8 cellular contexts compared by ENCODE assay signal in genomic region chr4:2261853-2262144, GRCh38. TPM values are rescaled to one million over a fixed set of nuclear protein-coding genes. Genes with fewer than 3 reads are reported as not detected.
DNase-seq lines count a peak whose midpoint lies in the region; ATAC-seq and TF ChIP-seq lines count a peak whose summit lies in the region.

Gene MXD4, minus strand, starts transcription at chr4:2262109. Its CDS starts 129 bp downstream, at chr4:2261980.

- H3K9me3 Mint-ChIP-seq in dendritic cell treated with granulocyte-macrophage colony-stimulating factor and Interleukin-4, amounts not matched to agents 40 ng/mL and 50 ng/mL, for 4 days, result no peaks in the 10 kb centered on the region
- H3K9me3 Mint-ChIP-seq in mesothelial cell of epicardium, result no peaks in the 10 kb centered on the region

- no peak for TF ChIP-seq CTCF in mesothelial cell of epicardium (IDR thresholded peaks at IDR 0.05; ENCODE audit: unreplicated experiment)
- no peak for TF ChIP-seq CTCF in vagina (IDR thresholded peaks at IDR 0.05)

- peaks cover 42% of the 10 kb centered on the region for H3K36me3 Mint-ChIP-seq in dendritic cell treated with granulocyte-macrophage colony-stimulating factor and Interleukin-4, amounts not matched to agents 40 ng/mL and 50 ng/mL, for 4 days (ENCODE audit: low read depth)
- no peaks in the 10 kb centered on the region for H3K36me3 Mint-ChIP-seq in mesothelial cell of epicardium

- H3K27ac ChIP-seq in KOPT-K1 (ENCODE audit: low read depth, low read length, poor library complexity, severe bottlenecking), result peak within 1 kb of the TSS; percentile 82
- H3K27ac ChIP-seq in vagina, result peak within 1 kb of the TSS; percentile 93

- no peaks in the 10 kb centered on the region for H3K9me3 ChIP-seq in KOPT-K1 (ENCODE audit: insufficient read depth, low read length, poor library complexity, severe bottlenecking)
- H3K9me3 ChIP-seq in vagina, result no peaks in the 10 kb centered on the region

- H3K36me3 ChIP-seq in KOPT-K1 (ENCODE audit: insufficient read depth, low read length) (no peaks in the 10 kb centered on the region), vagina (no peaks in the 10 kb centered on the region)

- H3K27me3 ChIP-seq in vagina, result no peaks in the 10 kb centered on the region

- ATAC-seq in GM19395 (IDR thresholded peaks at IDR 0.05; ENCODE audit: unreplicated experiment), result peak; percentile 5
- ATAC-seq in GM18861 (IDR thresholded peaks at IDR 0.05; ENCODE audit: unreplicated experiment), result no peak

- peak within 1 kb of the TSS; percentile 80 for H3K4me3 Mint-ChIP-seq in dendritic cell treated with granulocyte-macrophage colony-stimulating factor and Interleukin-4, amounts not matched to agents 40 ng/mL and 50 ng/mL, for 4 days
- H3K4me3 Mint-ChIP-seq in mesothelial cell of epicardium, result peak within 1 kb of the TSS; percentile 72

- H3K4me3 ChIP-seq in vagina, result peak within 1 kb of the TSS; percentile 83 to 93

- H3K27ac Mint-ChIP-seq in dendritic cell treated with granulocyte-macrophage colony-stimulating factor and Interleukin-4, amounts not matched to agents 40 ng/mL and 50 ng/mL, for 4 days, result peak within 1 kb of the TSS; percentile 83
- H3K27ac Mint-ChIP-seq in mesothelial cell of epicardium, result peak within 1 kb of the TSS; percentile 53

- H3K4me1 Mint-ChIP-seq in dendritic cell treated with granulocyte-macrophage colony-stimulating factor and Interleukin-4, amounts not matched to agents 40 ng/mL and 50 ng/mL, for 4 days (ENCODE audit: low read depth), result peaks cover 33% of the 10 kb centered on the region
- H3K4me1 Mint-ChIP-seq in mesothelial cell of epicardium, result peaks cover 11% of the 10 kb centered on the region

- intact Hi-C loops in dendritic cell treated with granulocyte-macrophage colony-stimulating factor and Interleukin-4, amounts not matched to agents 40 ng/mL and 50 ng/mL, for 4 days (cut with micrococcal nuclease), result loop anchor here (1.0 to 5.0 kb wide), 2 partner anchors 19 to 156 kb away; partner anchors contain the start of genes CFAP99, HAUS3, POLN and ZFYVE28
- intact Hi-C loops in vagina (cut with DNase I) (loop anchor here (1.0 to 10.0 kb wide), 3 partner anchors 153 to 276 kb away; partner anchors contain the start of genes CFAP99, FAM193A and ZFYVE28), posterior cingulate gyrus (cut with DNase I) (loop anchor here (5.0 kb wide), 2 partner anchors 156 to 276 kb away; partner anchors contain the start of genes CFAP99, FAM193A and ZFYVE28)

- no peaks in the 10 kb centered on the region for H3K27me3 Mint-ChIP-seq in dendritic cell treated with granulocyte-macrophage colony-stimulating factor and Interleukin-4, amounts not matched to agents 40 ng/mL and 50 ng/mL, for 4 days
- H3K27me3 Mint-ChIP-seq in mesothelial cell of epicardium (ENCODE audit: low read depth), result no peaks in the 10 kb centered on the region

- peaks cover 63% of the 10 kb centered on the region for H3K4me1 ChIP-seq in vagina

- DNase-seq in mesothelial cell of epicardium (ENCODE audit: low spot score in 2 of 2, unreplicated experiment in 2 of 2), result no peak
- no peak for DNase-seq in vagina (ENCODE audit: extremely low spot score in 2 of 2)
- no peak for DNase-seq in kidney tubule cell (ENCODE audit: low spot score)
- DNase-seq in posterior cingulate gyrus, result no peak

- peak in 1 of 2 donors; percentile 41 for TF ChIP-seq POLR2A in vagina (IDR thresholded peaks at IDR 0.05)

RNA-seq across cellular contexts. Expression of gene MXD4, which starts in this region (rescaled TPM):
- 95.2 to 104 TPM (median 99.4 TPM) in 3 replicates for total RNA-seq in mesothelial cell of epicardium
- 27.5 TPM for total RNA-seq in vagina
